Comparison of ENCODE assay signal across 1 cellular context in genomic region chr3:188106006-188106405, GRCh38.
TF ChIP-seq lines count a peak whose summit lies in the region.

No MANE protein-coding gene starts in this region.

TF ChIP-seq in HepG2, 621 proteins besides CTCF, POLR2A, EP300 and RAD21 (continued from another document):
- TF ChIP-seq, protein P1, sequence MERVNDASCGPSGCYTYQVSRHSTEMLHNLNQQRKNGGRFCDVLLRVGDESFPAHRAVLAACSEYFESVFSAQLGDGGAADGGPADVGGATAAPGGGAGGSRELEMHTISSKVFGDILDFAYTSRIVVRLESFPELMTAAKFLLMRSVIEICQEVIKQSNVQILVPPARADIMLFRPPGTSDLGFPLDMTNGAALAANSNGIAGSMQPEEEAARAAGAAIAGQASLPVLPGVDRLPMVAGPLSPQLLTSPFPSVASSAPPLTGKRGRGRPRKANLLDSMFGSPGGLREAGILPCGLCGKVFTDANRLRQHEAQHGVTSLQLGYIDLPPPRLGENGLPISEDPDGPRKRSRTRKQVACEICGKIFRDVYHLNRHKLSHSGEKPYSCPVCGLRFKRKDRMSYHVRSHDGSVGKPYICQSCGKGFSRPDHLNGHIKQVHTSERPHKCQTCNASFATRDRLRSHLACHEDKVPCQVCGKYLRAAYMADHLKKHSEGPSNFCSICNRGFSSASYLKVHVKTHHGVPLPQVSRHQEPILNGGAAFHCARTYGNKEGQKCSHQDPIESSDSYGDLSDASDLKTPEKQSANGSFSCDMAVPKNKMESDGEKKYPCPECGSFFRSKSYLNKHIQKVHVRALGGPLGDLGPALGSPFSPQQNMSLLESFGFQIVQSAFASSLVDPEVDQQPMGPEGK (CRISPR knock-in tag; IDR thresholded peaks at IDR 0.05) = no peak
- TF ChIP-seq FIP1L1 (IDR thresholded peaks at IDR 0.05; ENCODE audit: borderline replicate concordance, insufficient read depth, low read depth, low read length) = no peak
- TF ChIP-seq ZBTB7B (CRISPR knock-in tag; IDR thresholded peaks at IDR 0.05) = 0 out of 2 replicates have a peak, but pooled peaks have one; percentile 9
- TF ChIP-seq ZNF629 (CRISPR knock-in tag; conservative IDR thresholded peaks at IDR 0.05) = no peak
- no peak for TF ChIP-seq RERE (CRISPR knock-in tag; IDR thresholded peaks at IDR 0.05; ENCODE audit: low read depth)
- no peak for TF ChIP-seq ZFP62 (CRISPR knock-in tag; IDR thresholded peaks at IDR 0.05)
